8 cellular contexts compared by ENCODE assay signal in the genomic region with DNA sequence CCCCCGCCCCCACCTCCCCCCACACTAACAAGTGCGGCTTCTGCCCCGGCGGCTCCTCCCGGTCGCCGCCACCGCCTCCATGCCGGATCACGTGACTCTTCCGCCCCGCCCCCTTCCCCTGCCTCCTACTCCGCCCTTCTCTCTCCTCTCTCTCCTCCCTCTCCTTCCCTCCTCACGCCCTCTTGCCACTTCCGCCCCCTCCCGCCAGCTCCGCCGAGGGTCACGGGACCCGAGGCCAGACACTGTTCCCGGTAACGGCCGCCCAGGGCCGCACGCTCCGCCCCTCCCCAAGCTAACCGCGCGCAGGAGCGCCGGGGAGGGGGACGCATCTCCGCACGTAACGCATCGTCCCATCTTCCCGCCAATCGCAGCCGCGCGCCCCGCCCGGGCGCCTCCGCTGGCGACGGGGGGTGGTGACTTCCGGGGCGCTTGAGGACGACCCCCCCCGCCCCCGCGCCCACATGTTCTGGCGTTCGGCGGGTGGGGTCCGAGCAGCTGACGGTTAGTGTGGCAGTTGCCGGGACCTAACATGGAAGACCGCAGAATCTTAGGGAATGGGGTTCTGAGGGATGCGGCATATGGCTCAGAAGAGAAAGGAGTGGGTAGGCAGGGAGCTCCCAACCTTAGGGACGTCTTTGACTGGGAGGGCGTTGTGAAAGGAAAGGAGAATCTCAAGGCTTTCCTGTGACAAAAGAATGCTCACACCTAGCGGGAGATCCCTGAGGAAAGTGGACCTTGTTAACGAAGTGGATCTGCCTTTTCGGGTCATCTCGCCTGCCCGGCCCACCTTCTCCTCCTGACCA. TPM values are rescaled to one million over a fixed set of nuclear protein-coding genes. Genes with fewer than 3 reads are reported as not detected.
DNase-seq lines count a peak whose midpoint lies in the region; ATAC-seq, FAIRE-seq and TF ChIP-seq lines count a peak whose summit lies in the region.

A gene with protein sequence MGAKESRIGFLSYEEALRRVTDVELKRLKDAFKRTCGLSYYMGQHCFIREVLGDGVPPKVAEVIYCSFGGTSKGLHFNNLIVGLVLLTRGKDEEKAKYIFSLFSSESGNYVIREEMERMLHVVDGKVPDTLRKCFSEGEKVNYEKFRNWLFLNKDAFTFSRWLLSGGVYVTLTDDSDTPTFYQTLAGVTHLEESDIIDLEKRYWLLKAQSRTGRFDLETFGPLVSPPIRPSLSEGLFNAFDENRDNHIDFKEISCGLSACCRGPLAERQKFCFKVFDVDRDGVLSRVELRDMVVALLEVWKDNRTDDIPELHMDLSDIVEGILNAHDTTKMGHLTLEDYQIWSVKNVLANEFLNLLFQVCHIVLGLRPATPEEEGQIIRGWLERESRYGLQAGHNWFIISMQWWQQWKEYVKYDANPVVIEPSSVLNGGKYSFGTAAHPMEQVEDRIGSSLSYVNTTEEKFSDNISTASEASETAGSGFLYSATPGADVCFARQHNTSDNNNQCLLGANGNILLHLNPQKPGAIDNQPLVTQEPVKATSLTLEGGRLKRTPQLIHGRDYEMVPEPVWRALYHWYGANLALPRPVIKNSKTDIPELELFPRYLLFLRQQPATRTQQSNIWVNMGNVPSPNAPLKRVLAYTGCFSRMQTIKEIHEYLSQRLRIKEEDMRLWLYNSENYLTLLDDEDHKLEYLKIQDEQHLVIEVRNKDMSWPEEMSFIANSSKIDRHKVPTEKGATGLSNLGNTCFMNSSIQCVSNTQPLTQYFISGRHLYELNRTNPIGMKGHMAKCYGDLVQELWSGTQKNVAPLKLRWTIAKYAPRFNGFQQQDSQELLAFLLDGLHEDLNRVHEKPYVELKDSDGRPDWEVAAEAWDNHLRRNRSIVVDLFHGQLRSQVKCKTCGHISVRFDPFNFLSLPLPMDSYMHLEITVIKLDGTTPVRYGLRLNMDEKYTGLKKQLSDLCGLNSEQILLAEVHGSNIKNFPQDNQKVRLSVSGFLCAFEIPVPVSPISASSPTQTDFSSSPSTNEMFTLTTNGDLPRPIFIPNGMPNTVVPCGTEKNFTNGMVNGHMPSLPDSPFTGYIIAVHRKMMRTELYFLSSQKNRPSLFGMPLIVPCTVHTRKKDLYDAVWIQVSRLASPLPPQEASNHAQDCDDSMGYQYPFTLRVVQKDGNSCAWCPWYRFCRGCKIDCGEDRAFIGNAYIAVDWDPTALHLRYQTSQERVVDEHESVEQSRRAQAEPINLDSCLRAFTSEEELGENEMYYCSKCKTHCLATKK (N-terminal part only) (minus strand): TSS at position 92 of the 803 bp plus-strand sequence. CDS start 194 bp downstream, outside the sequence.

- H3K9me3 ChIP-seq in kidney (ENCODE audit: control insufficient read depth in 1 of 2, low read length in 2 of 2), result no peaks in the 10 kb centered on the region

- TF ChIP-seq CTCF in AG10803 (conservative IDR thresholded peaks at IDR 0.05; ENCODE audit: low read length) (peak; percentile 22; the same call in 1 of the 2 replicates), kidney (IDR thresholded peaks at IDR 0.05; ENCODE audit: borderline replicate concordance, extremely low read depth, insufficient read depth) (no peak)

- H3K4me1 ChIP-seq in kidney (ENCODE audit: control insufficient read depth in 1 of 2, insufficient read depth in 1 of 2, low read depth in 1 of 2, low read length in 2 of 2), result peaks cover 6 to 7% of the 10 kb centered on the region in 2 donors

- FAIRE-seq in kidney (lab: Jason Lieb, UNC), result no peak

- ATAC-seq in GM19023 (IDR thresholded peaks at IDR 0.05; ENCODE audit: unreplicated experiment) (peak; percentile 88), HG03280 (IDR thresholded peaks at IDR 0.05; ENCODE audit: unreplicated experiment) (peak; percentile 89)

- intact Hi-C loops in kidney (cut with DNase I), result no loop called here

- H3K9ac ChIP-seq in kidney (ENCODE audit: low read length in 2 of 2), result peak within 1 kb of the TSS; percentile 82 to 88

- H3K36me3 ChIP-seq in kidney (ENCODE audit: control insufficient read depth in 1 of 2, insufficient read depth in 2 of 2, low read length in 2 of 2), result no peaks in the 10 kb centered on the region

- H3K4me3 ChIP-seq in AG10803 (ENCODE audit: low read length) (peak within 1 kb of the TSS; percentile 96), kidney (ENCODE audit: low read length in 2 of 2) (peak within 1 kb of the TSS; percentile 77 to 94)

- peak within 1 kb of the TSS; percentile 93 to 94 for H3K27ac ChIP-seq in kidney (ENCODE audit: low read depth in 2 of 2, low read length in 2 of 2)

- DNase-seq in AG10803 (ENCODE audit: low read depth) (peak; percentile 99), NCI-H446 (lab: John Stamatoyannopoulos, UW) (peak; percentile 90 to 98), cerebellar nuclear complex (lab: John Stamatoyannopoulos, UW) (peak; percentile 59 to 81), kidney (peak; percentile 100)
- DNase-seq in activated CD4-positive, CD25-positive, alpha-beta regulatory T cell treated with anti-CD3 and anti-CD28 coated beads, Interleukin-2, amount 50 U/mL, for 72 hours, result peak; percentile 99
- DNase-seq in stimulated activated CD4-positive, alpha-beta T cell treated with anti-CD3 and anti-CD28 coated beads, Interleukin-15, amount 100 ng/mL, for 24 hours, result peak; percentile 99

RNA-seq across cellular contexts. Expression of the gene that starts here (rescaled TPM):
- total RNA-seq in kidney, result 53.1 TPM
- 14.6 TPM for polyA plus RNA-seq in kidney (ENCODE audit: insufficient read depth, low read depth, low replicate concordance)

Comparison
In these comparisons a context has a peak if more than half of its experiments do, and no peak if none do; other contexts are left out.
1. Peak in every context shown above with its lines: DNase-seq, ATAC-seq, H3K4me3 ChIP-seq and H3K27ac ChIP-seq.